In genomic region chr17:54900457-54901229, GRCh38 we compare ENCODE assay signal across 8 cellular contexts. TPM values are rescaled to one million over a fixed set of nuclear protein-coding genes. Genes with fewer than 3 reads are reported as not detected.
DNase-seq lines count a peak whose midpoint lies in the region; ATAC-seq and TF ChIP-seq lines count a peak whose summit lies in the region.

TSS of gene TOM1L1 (plus strand) at chr17:54900852. CDS start at chr17:54900866, 14 bp downstream.

- CTCF ChIA-PET in CD8-positive, alpha-beta T cell (lab: Charles Lee): no interaction called here

- peaks cover 4% of the 10 kb centered on the region for H3K27me3 ChIP-seq in CD8-positive, alpha-beta T cell (ENCODE audit: insufficient read depth, low read length)
- no peaks in the 10 kb centered on the region for H3K27me3 ChIP-seq in parathyroid adenoma (ENCODE audit: control insufficient read depth, insufficient read depth, low read length)

- peaks cover 39% of the 10 kb centered on the region for H3K27me3 Mint-ChIP-seq in CD8-positive, alpha-beta T cell (ENCODE audit: low read depth)
- H3K27me3 Mint-ChIP-seq in activated naive CD8-positive, alpha-beta T cell treated with anti-CD3 and anti-CD28 coated beads, Interleukin-2, amount 10 ng/mL, durations not matched to agents 7 days and 5 days: peaks cover 44% of the 10 kb centered on the region

- no peak for DNase-seq in CD8-positive, alpha-beta T cell
- peak; percentile 97 for DNase-seq in NCI-H69 (lab: John Stamatoyannopoulos, UW)
- peak; percentile 50 for DNase-seq in activated naive CD8-positive, alpha-beta T cell treated with anti-CD3 and anti-CD28 coated beads, Interleukin-2, amount 10 ng/mL, durations not matched to agents 7 days and 5 days
- peak; percentile 82 for DNase-seq in Right ventricle myocardium superior

- H3K4me2 ChIP-seq in parathyroid adenoma (ENCODE audit: low read length): peak within 1 kb of the TSS; percentile 74

- TF ChIP-seq CTCF in CD8-positive, alpha-beta T cell (IDR thresholded peaks at IDR 0.05): no peak
- TF ChIP-seq CTCF in parathyroid adenoma (IDR thresholded peaks at IDR 0.05): peak; percentile 31

- H3K9me3 ChIP-seq in CD8-positive, alpha-beta T cell (ENCODE audit: low read length): no peaks in the 10 kb centered on the region
- no peaks in the 10 kb centered on the region for H3K9me3 ChIP-seq in parathyroid adenoma (ENCODE audit: control insufficient read depth, low read length)

- no peak within 1 kb of the TSS for H3K27ac ChIP-seq in CD8-positive, alpha-beta T cell (ENCODE audit: low read depth, low read length)
- H3K27ac ChIP-seq in parathyroid adenoma: peak within 1 kb of the TSS; percentile 83

- no peaks in the 10 kb centered on the region for H3K36me3 ChIP-seq in CD8-positive, alpha-beta T cell (ENCODE audit: insufficient read depth, low read length)
- no peaks in the 10 kb centered on the region for H3K36me3 ChIP-seq in parathyroid adenoma (ENCODE audit: control insufficient read depth, insufficient read depth, low read length)

- no peak within 1 kb of the TSS for H3K27ac Mint-ChIP-seq in CD8-positive, alpha-beta T cell
- H3K27ac Mint-ChIP-seq in activated naive CD8-positive, alpha-beta T cell treated with anti-CD3 and anti-CD28 coated beads, Interleukin-2, amount 10 ng/mL, durations not matched to agents 7 days and 5 days: no peak within 1 kb of the TSS

- H3K4me1 ChIP-seq in CD8-positive, alpha-beta T cell (ENCODE audit: insufficient read depth, low read length): peaks cover 6% of the 10 kb centered on the region
- peaks cover 25% of the 10 kb centered on the region for H3K4me1 ChIP-seq in parathyroid adenoma

- no peak for ATAC-seq in CD8-positive, alpha-beta T cell
- ATAC-seq in GM19372 (IDR thresholded peaks at IDR 0.05; ENCODE audit: low read depth, unreplicated experiment) (peak; percentile 77), HG03521 (IDR thresholded peaks at IDR 0.05; ENCODE audit: unreplicated experiment) (peak; percentile 91), Right ventricle myocardium superior (ENCODE audit: poor library complexity) (peak; percentile 96), GM21576 (IDR thresholded peaks at IDR 0.05; ENCODE audit: unreplicated experiment) (no peak)
- peak; percentile 91 for ATAC-seq in activated naive CD8-positive, alpha-beta T cell treated with anti-CD3 and anti-CD28 coated beads, Interleukin-2, amount 10 ng/mL, durations not matched to agents 7 days and 5 days (ENCODE audit: low read depth)

- intact Hi-C loops in CD8-positive, alpha-beta T cell (cut with DNase I, micrococcal nuclease): no loop called here
- intact Hi-C loops in Right ventricle myocardium superior (cut with DNase I): no loop called here

- H3K4me3 ChIP-seq in CD8-positive, alpha-beta T cell (ENCODE audit: low read depth, low read length): peak within 1 kb of the TSS; percentile 15
- H3K4me3 ChIP-seq in parathyroid adenoma (ENCODE audit: low read depth, low read length): peak within 1 kb of the TSS; percentile 66

- no peaks in the 10 kb centered on the region for H3K36me3 Mint-ChIP-seq in CD8-positive, alpha-beta T cell
- no peaks in the 10 kb centered on the region for H3K36me3 Mint-ChIP-seq in activated naive CD8-positive, alpha-beta T cell treated with anti-CD3 and anti-CD28 coated beads, Interleukin-2, amount 10 ng/mL, durations not matched to agents 7 days and 5 days

- peaks cover 7% of the 10 kb centered on the region for H3K4me1 Mint-ChIP-seq in CD8-positive, alpha-beta T cell (ENCODE audit: low read depth)
- H3K4me1 Mint-ChIP-seq in activated naive CD8-positive, alpha-beta T cell treated with anti-CD3 and anti-CD28 coated beads, Interleukin-2, amount 10 ng/mL, durations not matched to agents 7 days and 5 days: peaks cover 3% of the 10 kb centered on the region

- H3K9me3 Mint-ChIP-seq in CD8-positive, alpha-beta T cell: no peaks in the 10 kb centered on the region
- no peaks in the 10 kb centered on the region for H3K9me3 Mint-ChIP-seq in activated naive CD8-positive, alpha-beta T cell treated with anti-CD3 and anti-CD28 coated beads, Interleukin-2, amount 10 ng/mL, durations not matched to agents 7 days and 5 days

- peak within 1 kb of the TSS; percentile 90 for H2AFZ ChIP-seq in parathyroid adenoma

- POLR2A ChIA-PET in CD8-positive, alpha-beta T cell (lab: Charles Lee): no interaction called here
- POLR2A ChIA-PET in activated naive CD8-positive, alpha-beta T cell treated with anti-CD3 and anti-CD28 coated beads, Interleukin-2, amount 10 ng/mL, durations not matched to agents 7 days and 5 days (lab: Charles Lee): no interaction called here

- peak within 1 kb of the TSS; percentile 79 for H3K9ac ChIP-seq in parathyroid adenoma

- H3K4me3 Mint-ChIP-seq in CD8-positive, alpha-beta T cell: no peak within 1 kb of the TSS
- peak within 1 kb of the TSS; percentile 64 for H3K4me3 Mint-ChIP-seq in activated naive CD8-positive, alpha-beta T cell treated with anti-CD3 and anti-CD28 coated beads, Interleukin-2, amount 10 ng/mL, durations not matched to agents 7 days and 5 days

- H3K79me2 ChIP-seq in parathyroid adenoma: peaks cover 5% of the 10 kb centered on the region

RNA-seq across cellular contexts. Expression of gene TOM1L1, which starts in this region (rescaled TPM):
- total RNA-seq in CD8-positive, alpha-beta T cell: not detected
- not detected for total RNA-seq in activated naive CD8-positive, alpha-beta T cell treated with anti-CD3 and anti-CD28 coated beads, Interleukin-2, amount 10 ng/mL, durations not matched to agents 7 days and 5 days
- 7.0 TPM for total RNA-seq in Right ventricle myocardium superior

Comparison
In these comparisons a context has a peak if more than half of its experiments do, and no peak if none do; other contexts are left out.
1. Peak in DNase-seq and ATAC-seq in activated naive CD8-positive, alpha-beta T cell treated with anti-CD3 and anti-CD28 coated beads, Interleukin-2, amount 10 ng/mL, durations not matched to agents 7 days and 5 days; RNA of the gene not detected or under 1 TPM.
2. ATAC-seq: peak in GM19372 (single experiment), HG03521 (single experiment) and Right ventricle myocardium superior (single experiment); none in CD8-positive, alpha-beta T cell (single experiment) and GM21576 (single experiment).
3. DNase-seq: peak in NCI-H69 (single experiment) and Right ventricle myocardium superior (single experiment); none in CD8-positive, alpha-beta T cell (0 of 7).